In genomic region chr4:140099993-140100392, GRCh38 we compare ENCODE assay signal across 9 cellular contexts. TPM values are rescaled to one million over a fixed set of nuclear protein-coding genes. Genes with fewer than 3 reads are reported as not detected.
DNase-seq lines count a peak whose midpoint lies in the region; ATAC-seq and TF ChIP-seq lines count a peak whose summit lies in the region.
"Had no signal": no experiment of that assay in that cellular context is flagged by ENCODE, and none has a peak within 500 bp of the region (broad histone marks: within the 10 kb centered on the region; RNA-seq: fewer than 3 reads in every experiment).

No MANE protein-coding gene starts in this region.

- DNase-seq in HL-60 (ENCODE audit: low read depth in 1 of 2, low spot score in 1 of 2) (peak in 1 of 2 experiments; percentile 76), PC-9 (no peak), endothelial cell (ENCODE audit: low spot score) (peak; percentile 19), psoas muscle (peak; percentile 34 to 60), NCI-H526 treated with DMSO at 0.1 percent for 48 hours (lab: John Stamatoyannopoulos, UW) (no peak), dedifferentiated amniotic fluid mesenchymal stem cell (ENCODE audit: extremely low spot score) (no peak), H4 (ENCODE audit: low spot score) (no peak)
- DNase-seq: stimulated activated naive CD4-positive, alpha-beta T cell treated with Interleukin-2 at 50 U/mL for 16 hours had no signal

- ATAC-seq in psoas muscle: peak in 3 of 4 donors; percentile 28 to 45 (median 38)
- ATAC-seq in HG03108 (IDR thresholded peaks at IDR 0.05; ENCODE audit: unreplicated experiment): no peak

- H3K27me3 Mint-ChIP-seq in endothelial cell (ENCODE audit: unreplicated experiment): peaks cover 12% of the 10 kb centered on the region

- no TSS peak for BruUV-seq in PC-9 (replicated peaks; lab: Mats Ljungman, UMichigan)

- H3K36me3 Mint-ChIP-seq in endothelial cell (ENCODE audit: low read depth, unreplicated experiment): peaks cover 4% of the 10 kb centered on the region

- H3K9me3 ChIP-seq in PC-9 (ENCODE audit: insufficient read depth, low read depth): no peaks in the 10 kb centered on the region
- no peaks in the 10 kb centered on the region for H3K9me3 ChIP-seq in psoas muscle

- peak overlapping the region; percentile 81 for H3K27ac Mint-ChIP-seq in endothelial cell (ENCODE audit: unreplicated experiment)

- H3K27ac ChIP-seq in HL-60 (replicated peaks): peak overlapping the region; percentile 63
- peak overlapping the region; percentile 99 for H3K27ac ChIP-seq in PC-9
- H3K27ac ChIP-seq in psoas muscle: no peak overlapping the region

- H4K20me1 ChIP-seq in PC-9 (ENCODE audit: insufficient read depth): no peaks in the 10 kb centered on the region

- H3K4me3 ChIP-seq in HL-60 (replicated peaks; ENCODE audit: insufficient read depth, low read length) (no peak overlapping the region), PC-9 (no peak overlapping the region), psoas muscle (no peak overlapping the region)

- peaks cover 76% of the 10 kb centered on the region for H3K4me1 ChIP-seq in PC-9 (replicated peaks; ENCODE audit: insufficient read depth)
- H3K4me1 ChIP-seq in psoas muscle: peaks cover 31% of the 10 kb centered on the region

- H3K4me2 ChIP-seq in PC-9: no peak overlapping the region; the same call in 1 of the 2 replicates

- H3K9me3 Mint-ChIP-seq in endothelial cell (ENCODE audit: unreplicated experiment): no peaks in the 10 kb centered on the region

- no peaks in the 10 kb centered on the region for H3K36me3 ChIP-seq in PC-9 (ENCODE audit: low read depth)
- H3K36me3 ChIP-seq in psoas muscle (ENCODE audit: insufficient read depth in 1 of 2, low read depth in 1 of 2): no peaks in the 10 kb centered on the region

- peaks cover 82% of the 10 kb centered on the region for H3K79me2 ChIP-seq in PC-9 (ENCODE audit: low read depth)

- H3K27me3 ChIP-seq in HL-60 (ENCODE audit: insufficient read depth, poor library complexity, severe bottlenecking) (no peaks in the 10 kb centered on the region), PC-9 (ENCODE audit: insufficient read depth, low read depth) (no peaks in the 10 kb centered on the region), psoas muscle (ENCODE audit: insufficient read depth in 3 of 3, low read length in 2 of 3) (no peaks in the 10 kb centered on the region)

- peaks cover 70% of the 10 kb centered on the region for H3K4me1 Mint-ChIP-seq in endothelial cell (ENCODE audit: unreplicated experiment)

- H3F3A ChIP-seq in PC-9 (ENCODE audit: insufficient read depth, low read depth): peaks cover 47% of the 10 kb centered on the region

- WGBS in psoas muscle, 3 donors: 18 to 38% (median 28%) methylated on average over 6 of the region's 6 CpGs

- CTCF ChIA-PET in PC-9 (lab: Charles Lee): no interaction called here

- peak overlapping the region; percentile 22 for H3K4me3 Mint-ChIP-seq in endothelial cell (ENCODE audit: unreplicated experiment)

- TF ChIP-seq CTCF in HL-60 (IDR thresholded peaks at IDR 0.05; ENCODE audit: insufficient read depth, low read length): no peak
- no peak for TF ChIP-seq CTCF in PC-9 (conservative IDR thresholded peaks at IDR 0.05)
- TF ChIP-seq CTCF in endothelial cell (IDR thresholded peaks at IDR 0.05; ENCODE audit: unreplicated experiment): no peak
- no peak for TF ChIP-seq CTCF in psoas muscle (IDR thresholded peaks at IDR 0.05)

- POLR2A ChIA-PET in PC-9 (lab: Charles Lee; ENCODE audit: unreplicated experiment): no interaction called here

- no peak overlapping the region for H2AFZ ChIP-seq in PC-9

- intact Hi-C loops in PC-9 (cut with micrococcal nuclease; ENCODE audit: unreplicated experiment) (no loop called here), psoas muscle (cut with DNase I) (loop anchor here (5.0 kb wide), 2 partner anchors 43 to 47 kb away; no protein-coding TSS in a partner anchor)

- H3K9me2 ChIP-seq in PC-9 (ENCODE audit: insufficient read depth): no peaks in the 10 kb centered on the region

RNA-seq across cellular contexts. Expression of gene MAML3, which starts 54.0 kb away (rescaled TPM):
- total RNA-seq in PC-9 (2021) (10.5 and 15.2 TPM in 2 replicates), endothelial cell (ENCODE audit: unreplicated experiment) (31.0 TPM), psoas muscle (1 to 10 TPM in 3 of 4 donors, under 1 TPM in 1; 0.74 to 2.7 (median 1.4) TPM)
- polyA plus RNA-seq in psoas muscle: under 1 TPM; 0.43 to 0.49 (median 0.48) TPM
- 0.21 and 0.43 TPM in 2 replicates for total RNA-seq in H4 (2014; rRNA removed; shearing (Covaris generic))

Comparison
In these comparisons a context has a peak if more than half of its experiments do, and no peak if none do; other contexts are left out.
1. DNase-seq: peak in endothelial cell (single experiment) and psoas muscle (2 of 2); none in PC-9 (0 of 2), NCI-H526 treated with DMSO at 0.1 percent for 48 hours (single experiment), dedifferentiated amniotic fluid mesenchymal stem cell (single experiment) and H4 (single experiment).